Comparison of ENCODE assay signal across 17 cellular contexts in genomic region chr5:180797256-180798192, GRCh38. TPM values are rescaled to one million over a fixed set of nuclear protein-coding genes. Genes with fewer than 3 reads are reported as not detected.
A peak's percentile ranks its signal among the peaks of the same experiment; 100 is the strongest.
DNase-seq lines count a peak whose midpoint lies in the region; ATAC-seq, FAIRE-seq and TF ChIP-seq lines count a peak whose summit lies in the region.
"Had no signal": no experiment of that assay in that cellular context is flagged by ENCODE, and none has a peak within 500 bp of the region (broad histone marks: within the 10 kb centered on the region; RNA-seq: fewer than 3 reads in every experiment).

No MANE protein-coding gene starts in this region.

- H3K4me3 ChIP-seq in BLaER1 treated with 17β-estradiol and CSF1 and Interleukin-3, amounts not matched to agents 10 nM and 100 nM, result no peak overlapping the region
- H3K4me3 ChIP-seq in aorta (ENCODE audit: low read length in 2 of 2), result no peak overlapping the region
- H3K4me3 ChIP-seq in HepG2 (replicated peaks in 1 of 3; ENCODE audit: insufficient read depth in 1 of 3, low read depth in 2 of 3, low read length in 3 of 3), result no peak overlapping the region
- no peak overlapping the region for H3K4me3 ChIP-seq in SK-N-SH (ENCODE audit: low read depth in 2 of 2, low read length in 1 of 2)
- H3K4me3 ChIP-seq: prostate gland, SJSA1 had no signal

- H3K27me3 ChIP-seq in BLaER1 treated with 17β-estradiol and CSF1 and Interleukin-3, amounts not matched to agents 10 nM and 100 nM, result no peaks in the 10 kb centered on the region
- H3K27me3 ChIP-seq in aorta (ENCODE audit: control insufficient read depth in 1 of 2, insufficient read depth in 2 of 2, low read length in 1 of 2) (no peaks in the 10 kb centered on the region), HepG2 (ENCODE audit: control insufficient read depth in 1 of 2, insufficient read depth in 2 of 2, low read length in 2 of 2) (no peaks in the 10 kb centered on the region), SK-N-SH (ENCODE audit: insufficient read depth) (no peaks in the 10 kb centered on the region)
- H3K27me3 ChIP-seq: BE2C, SJSA1 had no signal

- H3K9ac ChIP-seq in BLaER1 treated with 17β-estradiol and CSF1 and Interleukin-3, amounts not matched to agents 10 nM and 100 nM, result peak overlapping the region in 3 of 11 experiments; percentile 7 to 98 (median 19); a peak in 4 of 22 replicates
- H3K9ac ChIP-seq in HepG2 (ENCODE audit: insufficient read depth, low read depth, low read length) (no peak overlapping the region), SK-N-SH (no peak overlapping the region)

- TF ChIP-seq POLR2A in HepG2 (IDR thresholded peaks at IDR 0.05; ENCODE audit: insufficient read depth in 1 of 2, low read depth in 2 of 2, low read length in 2 of 2), result no peak

- ATAC-seq in aorta (ENCODE audit: low FRiP score), result no peak
- ATAC-seq in HepG2, result no peak

- no TSS peak for BruUV-seq in HepG2 (replicated peaks; lab: Mats Ljungman, UMichigan)

- no peak for FAIRE-seq in HepG2 (lab: Jason Lieb, UNC)
- FAIRE-seq: bronchial epithelial cell, endometrium had no signal

- peak overlapping the region; percentile 92 to 99 (median 98) for H3K4me2 ChIP-seq in BLaER1 treated with 17β-estradiol and CSF1 and Interleukin-3, amounts not matched to agents 10 nM and 100 nM
- no peak overlapping the region for H3K4me2 ChIP-seq in HepG2 (ENCODE audit: low read depth, low read length)
- H3K4me2 ChIP-seq in SK-N-SH, result no peak overlapping the region

- H3F3A ChIP-seq in SK-N-SH (replicated peaks; ENCODE audit: insufficient read depth), result no peaks in the 10 kb centered on the region

- no peak overlapping the region; a peak in 1 of 22 replicates for H3K27ac ChIP-seq in BLaER1 treated with 17β-estradiol and CSF1 and Interleukin-3, amounts not matched to agents 10 nM and 100 nM
- H3K27ac ChIP-seq in aorta (ENCODE audit: low read depth in 1 of 2, low read length in 2 of 2) (no peak overlapping the region), HepG2 (ENCODE audit: extremely low read length, insufficient read depth, low read length) (no peak overlapping the region), SK-N-SH (ENCODE audit: low read depth in 2 of 2, low read length in 1 of 2) (no peak overlapping the region)
- H3K27ac ChIP-seq: prostate gland, SJSA1 had no signal

- no peak for TF ChIP-seq CTCF in HFFc6 (IDR thresholded peaks at IDR 0.05)
- TF ChIP-seq CTCF in chondrocyte (IDR thresholded peaks at IDR 0.05), result no peak
- TF ChIP-seq CTCF in nephron progenitor cell (IDR thresholded peaks at IDR 0.05), result no peak
- TF ChIP-seq CTCF in HepG2 (CRISPR knock-in tag; IDR thresholded peaks at IDR 0.05), result no peak
- no peak for TF ChIP-seq CTCF in SK-N-SH (IDR thresholded peaks at IDR 0.05)

- H2AFZ ChIP-seq in HepG2 (ENCODE audit: low read length) (no peak overlapping the region), SK-N-SH (ENCODE audit: low read depth) (no peak overlapping the region)

- POLR2A ChIA-PET in HepG2 (lab: Yijun Ruan, JAX), result interaction anchor here (3.9 kb wide), 1 partner anchor 12 kb away, joined by 14 read pairs; no protein-coding TSS in a partner anchor
- POLR2A ChIA-PET in SK-N-SH (lab: Yijun Ruan, JAX), result no interaction called here

- H3K27me3 Mint-ChIP-seq in HFFc6 (ENCODE audit: insufficient read depth) (no peaks in the 10 kb centered on the region), chondrocyte (ENCODE audit: low read depth) (no peaks in the 10 kb centered on the region), nephron progenitor cell (ENCODE audit: low read depth, poor library complexity) (no peaks in the 10 kb centered on the region)

- peaks cover 86% of the 10 kb centered on the region for H3K79me2 ChIP-seq in HepG2 (ENCODE audit: insufficient read depth, low read length)
- peaks cover 100% of the 10 kb centered on the region for H3K79me2 ChIP-seq in SK-N-SH (ENCODE audit: insufficient read depth)

- peaks cover 71 to 90% (median 85%) of the 10 kb centered on the region in 10 experiments for H3K4me1 ChIP-seq in BLaER1 treated with 17β-estradiol and CSF1 and Interleukin-3, amounts not matched to agents 10 nM and 100 nM
- H3K4me1 ChIP-seq in aorta (ENCODE audit: control insufficient read depth in 1 of 2, insufficient read depth in 2 of 2, low read length in 2 of 2), result peaks cover 2 to 6% of the 10 kb centered on the region in 2 donors
- peaks cover 34% of the 10 kb centered on the region for H3K4me1 ChIP-seq in HepG2 (ENCODE audit: insufficient read depth, low read length)
- H3K4me1 ChIP-seq in SK-N-SH (ENCODE audit: control insufficient read depth in 1 of 2, insufficient read depth in 2 of 2, low read depth in 1 of 2, low read length in 1 of 2), result peaks cover 19 to 27% of the 10 kb centered on the region in 2 experiments; a peak in 3 of 4 replicates

- H3K4me1 Mint-ChIP-seq in HFFc6 (ENCODE audit: low read depth) (peaks cover 73% of the 10 kb centered on the region), chondrocyte (ENCODE audit: low read depth) (peaks cover 77% of the 10 kb centered on the region), nephron progenitor cell (peaks cover 41% of the 10 kb centered on the region)

- peaks cover 95 to 100% (median 96%) of the 10 kb centered on the region in 11 experiments for H4K20me1 ChIP-seq in BLaER1 treated with 17β-estradiol and CSF1 and Interleukin-3, amounts not matched to agents 10 nM and 100 nM
- H4K20me1 ChIP-seq in HepG2 (ENCODE audit: insufficient read depth, low read length) (peaks cover 80% of the 10 kb centered on the region), SK-N-SH (ENCODE audit: insufficient read depth) (peaks cover 92% of the 10 kb centered on the region)

- peaks cover 65 to 95% (median 88%) of the 10 kb centered on the region in 11 experiments for H3K36me3 ChIP-seq in BLaER1 treated with 17β-estradiol and CSF1 and Interleukin-3, amounts not matched to agents 10 nM and 100 nM
- no peaks in the 10 kb centered on the region for H3K36me3 ChIP-seq in aorta (ENCODE audit: control insufficient read depth in 1 of 2, insufficient read depth in 2 of 2, low read length in 1 of 2)
- peaks cover 8 to 45% of the 10 kb centered on the region in 2 experiments for H3K36me3 ChIP-seq in HepG2 (replicated peaks in 1 of 2; ENCODE audit: control insufficient read depth in 1 of 2, insufficient read depth in 2 of 2, low read length in 2 of 2)
- peaks cover 19 to 28% of the 10 kb centered on the region in 2 experiments for H3K36me3 ChIP-seq in SK-N-SH (replicated peaks in 1 of 2; ENCODE audit: control insufficient read depth in 1 of 2, insufficient read depth in 2 of 2, low read length in 1 of 2)

- WGBS in aorta, 2 donors, result 72 to 74% methylated on average over 10 of the region's 10 CpGs
- 89% methylated on average over 10 of the region's 10 CpGs for WGBS in HepG2 (ENCODE audit: low lambda C conversion rate)
- 83% methylated on average over 9 of the region's 10 CpGs for WGBS in SK-N-SH (ENCODE audit: low lambda C conversion rate)

- H3K27ac Mint-ChIP-seq in HFFc6 (peak overlapping the region; percentile 96), chondrocyte (ENCODE audit: unreplicated experiment) (peak overlapping the region; percentile 82), nephron progenitor cell (peak overlapping the region; percentile 21)

- intact Hi-C loops in aorta (cut with DNase I), result no loop called here
- intact Hi-C loops in HepG2 (cut with micrococcal nuclease; ENCODE audit: unreplicated experiment), result loop anchor here (2.0 kb wide), 1 partner anchor 13 kb away; no protein-coding TSS in a partner anchor

- no peaks in the 10 kb centered on the region for H3K9me3 ChIP-seq in BLaER1 treated with 17β-estradiol and CSF1 and Interleukin-3, amounts not matched to agents 10 nM and 100 nM (replicated peaks in 1 of 11)
- no peaks in the 10 kb centered on the region for H3K9me3 ChIP-seq in aorta (ENCODE audit: control insufficient read depth, low read length)
- H3K9me3 ChIP-seq in HepG2 (ENCODE audit: low read length), result no peaks in the 10 kb centered on the region
- H3K9me3 ChIP-seq in SK-N-SH, result no peaks in the 10 kb centered on the region
- H3K9me3 ChIP-seq: BE2C, prostate gland, SJSA1 had no signal

- no peak for DNase-seq in HFFc6
- no peak for DNase-seq in chondrocyte (ENCODE audit: low spot score)
- no peak for DNase-seq in nephron progenitor cell
- no peak for DNase-seq in epidermal melanocyte (ENCODE audit: insufficient read length, low spot score)
- no peak for DNase-seq in aorta
- no peak for DNase-seq in HepG2 (ENCODE audit: low spot score)
- DNase-seq in SK-N-SH, result no peak
- DNase-seq: BE2C, EL, NCI-H2171 treated with DMSO at 0.1 percent for 48 hours had no signal

- no peak for TF ChIP-seq EP300 in HepG2 (IDR thresholded peaks at IDR 0.05; ENCODE audit: low read depth in 2 of 2, low read length in 2 of 2)
- TF ChIP-seq EP300 in HepG2 (CRISPR knock-in tag; IDR thresholded peaks at IDR 0.05; ENCODE audit: borderline replicate concordance), result no peak
- no peak for TF ChIP-seq EP300 in SK-N-SH (IDR thresholded peaks at IDR 0.05; ENCODE audit: borderline replicate concordance in 1 of 2, low read depth in 1 of 2, low read length in 1 of 2)

- in situ Hi-C loops in HepG2 (cut with HindIII; ENCODE audit: extremely low pct_ligation_motif_present, low pct_unique_long_range_greater_than_20kb), result no loop called here

- H3K4me3 Mint-ChIP-seq in HFFc6 (peak overlapping the region; percentile 100), chondrocyte (ENCODE audit: unreplicated experiment) (no peak overlapping the region), nephron progenitor cell (no peak overlapping the region)

- CTCF ChIA-PET in HepG2 (lab: Yijun Ruan, JAX; ENCODE audit: low intra/inter-chr PET ratio, low total read pairs) (no interaction called here), SK-N-SH (lab: Yijun Ruan, JAX) (interaction anchor here (0.6 to 0.9 kb wide), 3 partner anchors 13 to 403 kb away, joined by 3 read pairs; no protein-coding TSS in a partner anchor)

- TF ChIP-seq RAD21 in HepG2 (CRISPR knock-in tag; IDR thresholded peaks at IDR 0.05), result no peak
- TF ChIP-seq RAD21 in SK-N-SH (IDR thresholded peaks at IDR 0.05; ENCODE audit: low read length), result no peak

- H3K9me3 Mint-ChIP-seq in HFFc6 (no peaks in the 10 kb centered on the region), chondrocyte (ENCODE audit: low read depth) (no peaks in the 10 kb centered on the region), nephron progenitor cell (no peaks in the 10 kb centered on the region)

- no peaks in the 10 kb centered on the region for H3K9me2 ChIP-seq in SK-N-SH

- H3K36me3 Mint-ChIP-seq in HFFc6 (ENCODE audit: low read depth) (peaks cover 49% of the 10 kb centered on the region), chondrocyte (ENCODE audit: low read depth) (peaks cover 6% of the 10 kb centered on the region), nephron progenitor cell (ENCODE audit: low read depth) (peaks cover 36% of the 10 kb centered on the region)

RNA-seq across cellular contexts. Expression of gene MGAT1, which starts 5.1 kb away (rescaled TPM):
- 100 to 1,000 TPM; 188 to 220 (median 206) TPM for total RNA-seq in HFFc6 (2021; fragmentation: NEBNext Ultra II Directional; extraction: Animal tissue kit (Norgen Biotek cat#: 25700))
- total RNA-seq in chondrocyte (119 to 136 TPM (median 123 TPM) in 3 replicates), aorta (100 to 1,000 TPM; 143 to 180 TPM), HepG2 (2016; rRNA removed; fragmentation: Illumina TruSeq; extraction: Trizol) (26.7 and 50.1 TPM in 2 replicates)
- polyA plus RNA-seq in aorta (10 to 100 TPM; 60.5 to 79.5 TPM), HepG2 (2011; rRNA removed) (55.3 and 72.5 TPM in 2 replicates), SK-N-SH (2012; rRNA removed) (47.3 and 55.8 TPM in 2 replicates)
- total RNA-seq in HepG2 (2016; cell fraction: cytosol; rRNA removed; fragmentation: Illumina TruSeq; extraction: Trizol; ENCODE audit: low read depth), result 15.0 and 17.0 TPM in 2 replicates
- total RNA-seq in HepG2 (2016; cell fraction: insoluble cytoplasmic fraction; rRNA removed; fragmentation: Illumina TruSeq; extraction: Trizol), result 27.7 and 47.8 TPM in 2 replicates
- 38.7 and 40.9 TPM in 2 replicates for total RNA-seq in HepG2 (2016; cell fraction: membrane; rRNA removed; fragmentation: Illumina TruSeq; extraction: Trizol)
- total RNA-seq in HepG2 (2016; cell fraction: nucleus; rRNA removed; fragmentation: Illumina TruSeq; extraction: Trizol), result 41.7 and 45.5 TPM in 2 replicates
- polyA plus RNA-seq in HepG2 (2011; cell fraction: cytosol; rRNA removed), result 68.1 and 77.1 TPM in 2 replicates
- polyA plus RNA-seq in HepG2 (2011; cell fraction: nucleus; rRNA removed), result 95.1 and 98.8 TPM in 2 replicates
- 54.8 and 70.3 TPM in 2 replicates for polyA plus RNA-seq in HepG2 (2012)
- polyA plus RNA-seq in HepG2 (2016; cell fraction: cytosol; fragmentation: Illumina TruSeq; extraction: Trizol; ENCODE audit: low read depth), result 24.2 and 28.9 TPM in 2 replicates
- 31.3 and 35.5 TPM in 2 replicates for polyA plus RNA-seq in HepG2 (2016; cell fraction: insoluble cytoplasmic fraction; fragmentation: Illumina TruSeq; extraction: Trizol; ENCODE audit: low read depth)
- polyA plus RNA-seq in HepG2 (2016; cell fraction: membrane; fragmentation: Illumina TruSeq; extraction: Trizol; ENCODE audit: low read depth), result 36.5 and 42.6 TPM in 2 replicates
- polyA plus RNA-seq in HepG2 (2016; cell fraction: nucleus; fragmentation: Illumina TruSeq; extraction: Trizol; ENCODE audit: insufficient read depth, low read depth), result 88.1 and 90.9 TPM in 2 replicates
- 47.5 and 138 TPM in 2 replicates for polyA minus RNA-seq in HepG2 (2011; rRNA and poly(A)+ RNA removed; ENCODE audit: low replicate concordance)
- polyA minus RNA-seq in HepG2 (2011; cell fraction: cytosol; rRNA and poly(A)+ RNA removed), result 68.3 and 69.5 TPM in 2 replicates
- 44.8 and 54.2 TPM in 2 replicates for polyA minus RNA-seq in HepG2 (2011; cell fraction: nucleus; rRNA and poly(A)+ RNA removed)
- 27.7 and 43.1 TPM in 2 replicates for polyA plus RNA-seq in SK-N-SH (2012; cell fraction: cytosol; rRNA removed)
- polyA plus RNA-seq in SK-N-SH (2012; cell fraction: nucleus; rRNA removed), result 56.3 and 60.6 TPM in 2 replicates

RNA-seq across cellular contexts. Expression of gene OR2Y1, which starts 57.7 kb away (rescaled TPM):
- not detected for total RNA-seq in HFFc6 (2021; fragmentation: NEBNext Ultra II Directional; extraction: Animal tissue kit (Norgen Biotek cat#: 25700))
- total RNA-seq in chondrocyte, result not detected in 3 replicates
- not detected for total RNA-seq in aorta
- polyA plus RNA-seq in aorta, result not detected
- total RNA-seq in HepG2 (2016; rRNA removed; fragmentation: Illumina TruSeq; extraction: Trizol), result not detected in 2 replicates
- not detected in 2 replicates for total RNA-seq in HepG2 (2016; cell fraction: cytosol; rRNA removed; fragmentation: Illumina TruSeq; extraction: Trizol; ENCODE audit: low read depth)
- not detected in 2 replicates for total RNA-seq in HepG2 (2016; cell fraction: insoluble cytoplasmic fraction; rRNA removed; fragmentation: Illumina TruSeq; extraction: Trizol)
- not detected in 2 replicates for total RNA-seq in HepG2 (2016; cell fraction: membrane; rRNA removed; fragmentation: Illumina TruSeq; extraction: Trizol)
- not detected in 2 replicates for total RNA-seq in HepG2 (2016; cell fraction: nucleus; rRNA removed; fragmentation: Illumina TruSeq; extraction: Trizol)
- polyA plus RNA-seq in HepG2 (2011; rRNA removed), result not detected in 2 replicates
- not detected in 2 replicates for polyA plus RNA-seq in HepG2 (2011; cell fraction: cytosol; rRNA removed)
- polyA plus RNA-seq in HepG2 (2011; cell fraction: nucleus; rRNA removed), result not detected in 2 replicates
- polyA plus RNA-seq in HepG2 (2012), result not detected in 2 replicates
- polyA plus RNA-seq in HepG2 (2016; cell fraction: cytosol; fragmentation: Illumina TruSeq; extraction: Trizol; ENCODE audit: low read depth), result not detected in 2 replicates
- polyA plus RNA-seq in HepG2 (2016; cell fraction: insoluble cytoplasmic fraction; fragmentation: Illumina TruSeq; extraction: Trizol; ENCODE audit: low read depth), result not detected in 2 replicates
- not detected in 2 replicates for polyA plus RNA-seq in HepG2 (2016; cell fraction: membrane; fragmentation: Illumina TruSeq; extraction: Trizol; ENCODE audit: low read depth)
- polyA plus RNA-seq in HepG2 (2016; cell fraction: nucleus; fragmentation: Illumina TruSeq; extraction: Trizol; ENCODE audit: insufficient read depth, low read depth), result not detected in 2 replicates
- polyA minus RNA-seq in HepG2 (2011; rRNA and poly(A)+ RNA removed; ENCODE audit: low replicate concordance), result not detected in 2 replicates
- not detected in 2 replicates for polyA minus RNA-seq in HepG2 (2011; cell fraction: cytosol; rRNA and poly(A)+ RNA removed)
- polyA minus RNA-seq in HepG2 (2011; cell fraction: nucleus; rRNA and poly(A)+ RNA removed), result not detected in 2 replicates
- not detected in 2 replicates for polyA plus RNA-seq in SK-N-SH (2012; rRNA removed)
- polyA plus RNA-seq in SK-N-SH (2012; cell fraction: cytosol; rRNA removed), result not detected in 2 replicates
- not detected in 2 replicates for polyA plus RNA-seq in SK-N-SH (2012; cell fraction: nucleus; rRNA removed)
- total RNA-seq: bronchial epithelial cell, glomerular endothelial cell, prostate gland, SJSA1, urinary bladder had no signal
- polyA plus RNA-seq: urinary bladder had no signal

Comparison
In these comparisons a context has a peak if more than half of its experiments do, and no peak if none do; other contexts are left out.
1. H3K4me2 ChIP-seq: peak in BLaER1 treated with 17β-estradiol and CSF1 and Interleukin-3, amounts not matched to agents 10 nM and 100 nM (11 of 11); none in HepG2 (single experiment) and SK-N-SH (single experiment).
2. H3K27ac Mint-ChIP-seq: peak in every context shown above with its lines; median percentile 96 in HFFc6; 82 in chondrocyte; 21 in nephron progenitor cell.